Comparison of ENCODE assay signal across 25 cellular contexts in genomic region chr18:7132356-7133115, GRCh38. TPM values are rescaled to one million over a fixed set of nuclear protein-coding genes. Genes with fewer than 3 reads are reported as not detected.
"Had no signal": no experiment of that assay in that cellular context is flagged by ENCODE, and none has a peak within 500 bp of the region (broad histone marks: within the 10 kb centered on the region; RNA-seq: fewer than 3 reads in every experiment).

No MANE protein-coding gene starts in this region.

- H3K9me3 Mint-ChIP-seq: neural progenitor cell had no signal

- H2AFZ ChIP-seq: neural progenitor cell, parathyroid adenoma had no signal

- H3K4me3 ChIP-seq: neural progenitor cell, right atrium auricular region, transverse colon, uterus had no signal

- H3K4me3 Mint-ChIP-seq: activated B cell treated with CpG ODN at 0.5 μM for 24 hours; activated CD8-positive, alpha-beta memory T cell treated with anti-CD3 and anti-CD28 coated beads, Interleukin-2, amount 10 ng/mL, durations not matched to agents 7 days and 5 days; activated CD8-positive, alpha-beta T cell treated with anti-CD3 and anti-CD28 coated beads, Interleukin-2, amount 10 ng/mL, durations not matched to agents 7 days and 5 days; activated naive CD8-positive, alpha-beta T cell; activated T-cell treated with anti-CD3 and anti-CD28 coated beads, Interleukin-2, amount 50 U/mL, for 72 hours; brain; immature natural killer cell; naive thymus-derived CD8-positive, alpha-beta T cell; neural progenitor cell; T-cell had no signal

- H3K27ac Mint-ChIP-seq: activated B cell treated with CpG ODN at 0.5 μM for 24 hours; activated CD8-positive, alpha-beta memory T cell treated with anti-CD3 and anti-CD28 coated beads, Interleukin-2, amount 10 ng/mL, durations not matched to agents 7 days and 5 days; activated CD8-positive, alpha-beta T cell treated with anti-CD3 and anti-CD28 coated beads, Interleukin-2, amount 10 ng/mL, durations not matched to agents 7 days and 5 days; activated naive CD8-positive, alpha-beta T cell; activated T-cell treated with anti-CD3 and anti-CD28 coated beads, Interleukin-2, amount 50 U/mL, for 72 hours; brain; immature natural killer cell; naive thymus-derived CD8-positive, alpha-beta T cell; neural progenitor cell; T-cell had no signal

- DNase-seq: activated B cell treated with CpG ODN at 0.5 μM for 24 hours; activated CD8-positive, alpha-beta memory T cell treated with anti-CD3 and anti-CD28 coated beads, Interleukin-2, amount 10 ng/mL, durations not matched to agents 7 days and 5 days; activated CD8-positive, alpha-beta T cell treated with anti-CD3 and anti-CD28 coated beads, Interleukin-2, amount 10 ng/mL, durations not matched to agents 7 days and 5 days; activated naive CD4-positive, alpha-beta T cell treated with Interleukin-2 at 50 U/mL for 16 hours; activated T-cell treated with anti-CD3 and anti-CD28 coated beads for 4 hours; activated T-cell treated with anti-CD3 and anti-CD28 coated beads, Interleukin-2, amount 50 U/mL, for 72 hours; anterior cingulate cortex; hypothalamus; immature natural killer cell; kidney; left colon; mammary epithelial cell; naive thymus-derived CD8-positive, alpha-beta T cell; occipital lobe; stimulated activated CD4-positive, alpha-beta T cell treated with anti-CD3 and anti-CD28 coated beads, Interleukin-2, amount 100 ng/mL, for 48 hours; stimulated activated naive CD4-positive, alpha-beta T cell treated with Interleukin-2 at 50 U/mL for 16 hours; T-cell; transverse colon; uterus had no signal

- H3K27me3 ChIP-seq: neural progenitor cell, right atrium auricular region, transverse colon, uterus had no signal

- H3K4me2 ChIP-seq: neural progenitor cell had no signal

- H3K27me3 Mint-ChIP-seq: activated B cell treated with CpG ODN at 0.5 μM for 24 hours; activated CD8-positive, alpha-beta memory T cell treated with anti-CD3 and anti-CD28 coated beads, Interleukin-2, amount 10 ng/mL, durations not matched to agents 7 days and 5 days; activated naive CD8-positive, alpha-beta T cell; brain; T-cell had no signal

- H3K36me3 ChIP-seq: neural progenitor cell, right atrium auricular region, transverse colon, uterus had no signal

- H3K27ac ChIP-seq: neural progenitor cell, parathyroid adenoma, right atrium auricular region, transverse colon, uterus had no signal

- H3K9me3 ChIP-seq: right atrium auricular region, transverse colon, uterus had no signal

- H3K9ac ChIP-seq: neural progenitor cell, parathyroid adenoma had no signal

- H3K79me2 ChIP-seq: parathyroid adenoma had no signal

- FAIRE-seq: kidney had no signal

- H3K36me3 Mint-ChIP-seq: activated CD8-positive, alpha-beta memory T cell treated with anti-CD3 and anti-CD28 coated beads, Interleukin-2, amount 10 ng/mL, durations not matched to agents 7 days and 5 days; activated naive CD8-positive, alpha-beta T cell; brain; T-cell had no signal

- H3K4me1 ChIP-seq: neural progenitor cell, parathyroid adenoma, right atrium auricular region, transverse colon, uterus had no signal

- H3K4me1 Mint-ChIP-seq: activated B cell treated with CpG ODN at 0.5 μM for 24 hours; activated CD8-positive, alpha-beta memory T cell treated with anti-CD3 and anti-CD28 coated beads, Interleukin-2, amount 10 ng/mL, durations not matched to agents 7 days and 5 days; brain; immature natural killer cell; naive thymus-derived CD8-positive, alpha-beta T cell; T-cell had no signal

RNA-seq across cellular contexts. Expression of gene LAMA1, which starts 14.9 kb away (rescaled TPM):
- total RNA-seq: activated B cell treated with CpG ODN at 0.5 μM for 24 hours; activated CD8-positive, alpha-beta memory T cell treated with anti-CD3 and anti-CD28 coated beads, Interleukin-2, amount 10 ng/mL, durations not matched to agents 7 days and 5 days; activated CD8-positive, alpha-beta T cell treated with anti-CD3 and anti-CD28 coated beads, Interleukin-2, amount 10 ng/mL, durations not matched to agents 7 days and 5 days; activated T-cell treated with anti-CD3 and anti-CD28 coated beads, Interleukin-2, amount 50 U/mL, for 72 hours; naive thymus-derived CD8-positive, alpha-beta T cell; T-helper 2 cell treated with Interferon-gamma antibody and Interleukin-4, amounts not matched to agents 100 ng/mL and 5 ng/mL, for 36 hours had no signal
- polyA plus RNA-seq: immature natural killer cell; naive thymus-derived CD8-positive, alpha-beta T cell had no signal
